ENCODE assay signal across 1 cellular context in genomic region chrX:56733459-56734046, GRCh38.
TF ChIP-seq lines count a peak whose summit lies in the region.

No MANE protein-coding gene starts in this region.

TF ChIP-seq in GM23338, 12 proteins besides CTCF, POLR2A, EP300 and RAD21 (continued from another document):
- TF ChIP-seq REST (IDR thresholded peaks at IDR 0.05; ENCODE audit: unreplicated experiment) (no peak), EZH2phosphoT487 (IDR thresholded peaks at IDR 0.05; ENCODE audit: unreplicated experiment) (no peak)
